In the genomic region with DNA sequence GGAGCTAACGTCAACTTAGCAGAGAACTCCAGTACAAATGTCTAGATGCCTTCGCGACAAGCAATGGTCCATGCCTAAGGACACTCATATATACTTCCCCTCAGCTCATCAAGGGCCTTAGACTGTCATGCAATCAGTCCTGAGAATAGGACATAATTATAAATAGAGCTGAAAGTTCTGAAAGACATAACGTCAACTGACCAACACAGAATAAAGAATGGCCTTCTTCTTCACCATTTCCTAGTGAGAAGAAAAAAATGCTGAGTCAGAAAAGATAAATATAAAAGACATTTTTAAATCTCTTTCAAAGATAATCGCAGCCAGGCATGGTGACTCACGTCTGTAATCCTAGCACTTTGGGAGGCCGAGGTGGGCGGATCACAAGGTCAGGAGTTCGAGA, we compare ENCODE assay signal across 1 cellular context.
TF ChIP-seq lines count a peak whose summit lies in the region.

No MANE protein-coding gene starts in this region.

TF ChIP-seq in IMR-90, 13 proteins besides CTCF, POLR2A, EP300 and RAD21 (continued from another document):
- TF ChIP-seq, protein P1, sequence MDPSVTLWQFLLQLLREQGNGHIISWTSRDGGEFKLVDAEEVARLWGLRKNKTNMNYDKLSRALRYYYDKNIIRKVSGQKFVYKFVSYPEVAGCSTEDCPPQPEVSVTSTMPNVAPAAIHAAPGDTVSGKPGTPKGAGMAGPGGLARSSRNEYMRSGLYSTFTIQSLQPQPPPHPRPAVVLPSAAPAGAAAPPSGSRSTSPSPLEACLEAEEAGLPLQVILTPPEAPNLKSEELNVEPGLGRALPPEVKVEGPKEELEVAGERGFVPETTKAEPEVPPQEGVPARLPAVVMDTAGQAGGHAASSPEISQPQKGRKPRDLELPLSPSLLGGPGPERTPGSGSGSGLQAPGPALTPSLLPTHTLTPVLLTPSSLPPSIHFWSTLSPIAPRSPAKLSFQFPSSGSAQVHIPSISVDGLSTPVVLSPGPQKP (IDR thresholded peaks at IDR 0.05; ENCODE audit: borderline replicate concordance, low read depth, low read length): no peak
- TF ChIP-seq MAZ (IDR thresholded peaks at IDR 0.05; ENCODE audit: borderline replicate concordance, low read depth, low read length): no peak
